ENCODE assay signal across 11 cellular contexts in the genomic region with DNA sequence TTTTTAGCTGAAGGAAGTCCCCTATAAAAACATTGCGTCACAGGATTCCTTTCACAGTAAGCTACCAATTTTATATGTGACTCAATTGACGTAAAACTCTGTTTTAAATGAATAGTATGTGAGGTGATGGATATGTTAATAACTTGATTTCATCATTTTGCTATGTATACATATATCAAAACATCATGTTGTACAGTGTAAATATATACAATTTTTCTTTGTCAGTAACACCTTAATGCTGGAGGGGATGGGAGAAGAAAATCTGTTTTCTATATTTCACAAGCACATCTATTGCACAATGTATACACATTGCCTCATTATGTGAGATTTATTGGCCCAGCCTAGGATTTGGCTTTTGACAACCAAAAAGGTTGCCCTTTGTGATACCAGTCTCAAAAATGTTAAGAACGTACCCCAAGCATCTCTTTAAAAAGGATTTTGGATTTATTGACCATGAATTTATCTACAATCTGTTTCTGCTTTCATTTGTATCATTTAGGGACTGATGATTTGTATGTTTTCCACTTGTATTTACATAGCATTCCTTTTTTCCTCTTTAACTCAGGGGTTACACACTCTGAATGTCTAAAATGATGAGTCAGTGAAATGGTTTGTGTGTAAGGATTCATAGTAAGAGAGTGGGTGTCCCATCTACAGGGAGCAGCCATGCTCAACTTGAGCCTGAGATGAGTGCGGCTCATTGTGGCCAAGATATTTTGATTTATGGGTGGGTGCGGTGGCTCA.
DNase-seq lines count a peak whose midpoint lies in the region; ATAC-seq, FAIRE-seq and TF ChIP-seq lines count a peak whose summit lies in the region.
"Had no signal": no experiment of that assay in that cellular context is flagged by ENCODE, and none has a peak within 500 bp of the region (broad histone marks: within the 10 kb centered on the region; RNA-seq: fewer than 3 reads in every experiment).

No MANE protein-coding gene starts in this region.

- H3K9me3 Mint-ChIP-seq in CD4-positive, CD25-positive, alpha-beta regulatory T cell = peaks cover 0 to 2% (median 0%) of the 10 kb centered on the region in 7 donors
- no peaks in the 10 kb centered on the region for H3K9me3 Mint-ChIP-seq in astrocyte (ENCODE audit: unreplicated experiment)

- H2AFZ ChIP-seq in astrocyte (ENCODE audit: low read depth, low read length) (no peak overlapping the region), mesenchymal stem cell (ENCODE audit: low read depth, low read length) (no peak overlapping the region)

- H2AK5ac ChIP-seq in mesenchymal stem cell (ENCODE audit: low read length, severe bottlenecking) = no peak overlapping the region

- H3K27ac ChIP-seq in CD4-positive, CD25-positive, alpha-beta regulatory T cell (ENCODE audit: insufficient read depth, low read length, poor library complexity, severe bottlenecking) = no peak overlapping the region
- no peak overlapping the region for H3K27ac ChIP-seq in astrocyte (ENCODE audit: low read depth, low read length)
- no peak overlapping the region for H3K27ac ChIP-seq in mesenchymal stem cell (ENCODE audit: low read length, poor library complexity, severe bottlenecking)

- H4K8ac ChIP-seq in mesenchymal stem cell (ENCODE audit: low read length) = no peak overlapping the region

- FAIRE-seq in astrocyte (lab: Jason Lieb, UNC) = no peak
- FAIRE-seq in frontal cortex (lab: Jason Lieb, UNC) = no peak

- no peak for TF ChIP-seq CTCF in astrocyte (IDR thresholded peaks at IDR 0.05; ENCODE audit: insufficient read depth, low read depth, low read length)

- peak overlapping the region; percentile 97 to 100 (median 99) for H3K27ac Mint-ChIP-seq in CD4-positive, CD25-positive, alpha-beta regulatory T cell
- H3K27ac Mint-ChIP-seq in astrocyte (ENCODE audit: unreplicated experiment) = no peak overlapping the region

- no peaks in the 10 kb centered on the region for H3K27me3 ChIP-seq in CD4-positive, CD25-positive, alpha-beta regulatory T cell (ENCODE audit: control insufficient read depth, insufficient read depth, low read length)
- H3K27me3 ChIP-seq in astrocyte (ENCODE audit: insufficient read depth, low read length) (no peaks in the 10 kb centered on the region), mesenchymal stem cell (ENCODE audit: control insufficient read depth in 1 of 2, insufficient read depth in 1 of 2, low read length in 2 of 2) (no peaks in the 10 kb centered on the region)
- H3K27me3 ChIP-seq: body of pancreas had no signal

- H3K23ac ChIP-seq in mesenchymal stem cell (ENCODE audit: low read length in 2 of 2) = no peak overlapping the region

- peaks cover 39 to 86% (median 61%) of the 10 kb centered on the region in 4 donors for H3K4me1 Mint-ChIP-seq in CD4-positive, CD25-positive, alpha-beta regulatory T cell
- H3K4me1 Mint-ChIP-seq in astrocyte (ENCODE audit: low read depth, unreplicated experiment) = peaks cover 7% of the 10 kb centered on the region

- no peak overlapping the region for H3K4me3 ChIP-seq in CD4-positive, CD25-positive, alpha-beta regulatory T cell (ENCODE audit: low read depth, low read length)
- H3K4me3 ChIP-seq in astrocyte (ENCODE audit: insufficient read depth, low read depth, low read length) (no peak overlapping the region), mesenchymal stem cell (ENCODE audit: insufficient read depth in 1 of 2, low read depth in 1 of 2, low read length in 2 of 2) (no peak overlapping the region)
- H3K4me3 ChIP-seq: body of pancreas had no signal

- H4K20me1 ChIP-seq in astrocyte (ENCODE audit: insufficient read depth, low read length) = peaks cover 20% of the 10 kb centered on the region

- 61% methylated on average over 2 of the region's 5 CpGs for WGBS in mesenchymal stem cell

- H2BK5ac ChIP-seq in mesenchymal stem cell (ENCODE audit: low read depth, low read length, poor library complexity, severe bottlenecking) = no peak overlapping the region

- intact Hi-C loops in posterior cingulate gyrus (cut with DNase I) = loop anchor here (10.0 kb wide), 1 partner anchor 108 kb away; no protein-coding TSS in a partner anchor

- no peaks in the 10 kb centered on the region for H3K9me3 ChIP-seq in CD4-positive, CD25-positive, alpha-beta regulatory T cell (ENCODE audit: control insufficient read depth in 2 of 2, low read length in 2 of 2)
- H3K9me3 ChIP-seq in astrocyte (ENCODE audit: insufficient read depth, low read depth, low read length) = no peaks in the 10 kb centered on the region
- no peaks in the 10 kb centered on the region for H3K9me3 ChIP-seq in mesenchymal stem cell (ENCODE audit: control insufficient read depth, low read length)
- H3K9me3 ChIP-seq: body of pancreas had no signal

- H3K9ac ChIP-seq in astrocyte (ENCODE audit: low read length) (no peak overlapping the region), mesenchymal stem cell (ENCODE audit: low read length) (no peak overlapping the region)

- H4K91ac ChIP-seq in mesenchymal stem cell (ENCODE audit: low read length) = no peak overlapping the region

- no peak overlapping the region for H3K4ac ChIP-seq in mesenchymal stem cell (ENCODE audit: low read depth in 1 of 2, low read length in 2 of 2)

- H2BK12ac ChIP-seq in mesenchymal stem cell (ENCODE audit: low read length in 2 of 2) = no peak overlapping the region

- no peak for ATAC-seq in CD4-positive, CD25-positive, alpha-beta regulatory T cell (ENCODE audit: low read depth in 2 of 2)
- no peak for ATAC-seq in HG03571 (IDR thresholded peaks at IDR 0.05; ENCODE audit: unreplicated experiment)
- ATAC-seq: body of pancreas, HCT116 had no signal

- peak overlapping the region in 2 of 4 donors; percentile 38 to 84 for H3K4me3 Mint-ChIP-seq in CD4-positive, CD25-positive, alpha-beta regulatory T cell
- H3K4me3 Mint-ChIP-seq in astrocyte (ENCODE audit: unreplicated experiment) = no peak overlapping the region

- no peak overlapping the region for H2BK15ac ChIP-seq in mesenchymal stem cell (ENCODE audit: low read depth, poor library complexity, severe bottlenecking)

- peaks cover 4% of the 10 kb centered on the region for H3K79me2 ChIP-seq in astrocyte (ENCODE audit: insufficient read depth, low read length)

- H3K14ac ChIP-seq in mesenchymal stem cell (ENCODE audit: low read length in 2 of 2) = no peak overlapping the region

- no peak overlapping the region for H3K18ac ChIP-seq in mesenchymal stem cell (ENCODE audit: low read depth in 1 of 2, low read length in 2 of 2)

- H3K4me2 ChIP-seq in astrocyte (ENCODE audit: low read length) = no peak overlapping the region
- H3K4me2 ChIP-seq in mesenchymal stem cell (ENCODE audit: low read length, poor library complexity, severe bottlenecking) = no peak overlapping the region

- peaks cover 58% of the 10 kb centered on the region for H3K4me1 ChIP-seq in CD4-positive, CD25-positive, alpha-beta regulatory T cell (ENCODE audit: control insufficient read depth, insufficient read depth, low read length, poor library complexity, severe bottlenecking)
- H3K4me1 ChIP-seq in astrocyte (ENCODE audit: insufficient read depth, low read length) (peaks cover 5% of the 10 kb centered on the region), mesenchymal stem cell (ENCODE audit: control insufficient read depth, insufficient read depth, low read depth, low read length) (peaks cover 2% of the 10 kb centered on the region)

- peaks cover 39% of the 10 kb centered on the region for H3K36me3 Mint-ChIP-seq in CD4-positive, CD25-positive, alpha-beta regulatory T cell
- peaks cover 10% of the 10 kb centered on the region for H3K36me3 Mint-ChIP-seq in astrocyte (ENCODE audit: low read depth, unreplicated experiment)

- peaks cover 3% of the 10 kb centered on the region for H3K36me3 ChIP-seq in CD4-positive, CD25-positive, alpha-beta regulatory T cell (ENCODE audit: control insufficient read depth, insufficient read depth, low read length)
- H3K36me3 ChIP-seq in astrocyte (ENCODE audit: insufficient read depth, low read length) (no peaks in the 10 kb centered on the region), mesenchymal stem cell (ENCODE audit: control insufficient read depth in 1 of 2, insufficient read depth in 2 of 2, low read depth in 1 of 2, low read length in 2 of 2) (peaks cover 7 to 12% of the 10 kb centered on the region in 2 experiments)

- no peak overlapping the region for H2BK120ac ChIP-seq in mesenchymal stem cell (ENCODE audit: low read depth, low read length)

- peaks cover 17% of the 10 kb centered on the region for H3K79me1 ChIP-seq in mesenchymal stem cell (replicated peaks; ENCODE audit: low read length, poor library complexity, severe bottlenecking)

- DNase-seq in CD4-positive, CD25-positive, alpha-beta regulatory T cell = no peak
- DNase-seq in LHCN-M2 (ENCODE audit: low read depth) = peak; percentile 62
- DNase-seq in astrocyte (ENCODE audit: low read depth) = peak; percentile 80
- DNase-seq in mesenchymal stem cell = peak; percentile 85
- no peak for DNase-seq in NCI-H146 treated with DMSO at 0.1 percent for 48 hours (lab: John Stamatoyannopoulos, UW; ENCODE audit: unreplicated experiment)
- DNase-seq in posterior cingulate gyrus = no peak
- DNase-seq in frontal cortex (ENCODE audit: low spot score in 2 of 2) = no peak
- DNase-seq: body of pancreas, Right ventricle myocardium superior had no signal

- H3K27me3 Mint-ChIP-seq in CD4-positive, CD25-positive, alpha-beta regulatory T cell = no peaks in the 10 kb centered on the region
- H3K27me3 Mint-ChIP-seq in astrocyte (ENCODE audit: low read depth, unreplicated experiment) = no peaks in the 10 kb centered on the region

Comparison
In these comparisons a context has a peak if more than half of its experiments do, and no peak if none do; other contexts are left out.
1. DNase-seq: peak in LHCN-M2 (single experiment), astrocyte (single experiment) and mesenchymal stem cell (single experiment); none in CD4-positive, CD25-positive, alpha-beta regulatory T cell (0 of 3), NCI-H146 treated with DMSO at 0.1 percent for 48 hours (single experiment), posterior cingulate gyrus (0 of 10) and frontal cortex (0 of 2).